18 cellular contexts compared by ENCODE assay signal in the genomic region with DNA sequence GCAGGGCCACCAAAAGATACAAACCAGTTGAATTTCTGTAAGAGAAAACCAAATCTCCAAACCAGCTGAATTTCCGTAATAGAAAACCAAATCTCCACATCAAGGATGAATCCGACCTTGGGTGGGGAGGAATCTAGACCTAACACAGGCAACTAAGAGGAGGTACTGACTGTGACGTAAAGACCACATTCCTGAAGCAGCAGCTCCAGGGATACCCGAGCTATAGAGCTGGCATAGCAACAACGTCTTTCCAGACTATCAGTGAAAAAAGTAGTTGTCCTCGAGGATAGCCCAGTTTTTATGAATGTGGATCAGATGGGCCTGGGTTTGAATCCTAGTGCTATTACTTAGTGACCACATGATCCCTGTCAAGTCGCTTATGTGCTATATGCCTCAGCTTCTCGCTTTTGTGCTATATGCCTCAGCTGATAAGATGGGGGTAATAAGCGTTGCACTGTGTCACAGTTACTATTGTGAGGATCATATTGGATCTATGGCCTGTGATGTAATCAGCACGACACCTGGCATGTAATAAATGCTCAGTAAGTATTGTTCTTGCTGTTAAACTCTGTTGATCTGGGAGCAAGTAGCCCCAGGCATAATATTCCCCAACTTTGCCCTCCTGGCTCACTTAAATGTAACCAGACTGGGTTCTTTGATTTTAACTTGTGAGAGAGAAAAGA.
"Had no signal": no experiment of that assay in that cellular context is flagged by ENCODE, and none has a peak within 500 bp of the region (broad histone marks: within the 10 kb centered on the region; RNA-seq: fewer than 3 reads in every experiment).

No MANE protein-coding gene starts in this region.

- H3K36me3 Mint-ChIP-seq: activated naive CD4-positive, alpha-beta T cell treated with anti-CD3 and anti-CD28 coated beads, Interleukin-2, amount 50 U/mL, for 72 hours; mesothelial cell of epicardium had no signal

- H3K4me3 Mint-ChIP-seq: activated CD4-positive, alpha-beta T cell treated with anti-CD3 and anti-CD28 coated beads, Interleukin-2, amount 10 ng/mL, durations not matched to agents 7 days and 5 days; activated T-cell treated with anti-CD3 and anti-CD28 coated beads, Interleukin-2, amount 50 U/mL, for 72 hours; effector memory CD8-positive, alpha-beta T cell; mesothelial cell of epicardium; nephron had no signal

- H3K27me3 Mint-ChIP-seq: effector memory CD8-positive, alpha-beta T cell had no signal

- H3K9me3 ChIP-seq: adrenal gland, left lung, prostate gland, right atrium auricular region, tibial nerve, vagina had no signal

- DNase-seq: activated CD4-positive, alpha-beta T cell treated with anti-CD3 and anti-CD28 coated beads, Interleukin-2, amount 10 ng/mL, durations not matched to agents 7 days and 5 days; activated gamma-delta T cell treated with Interleukin-2 at 50 U/mL for 16 hours; adrenal gland; dermis blood vessel endothelial cell; effector memory CD8-positive, alpha-beta T cell; stimulated activated CD4-positive, alpha-beta T cell treated with anti-CD3 and anti-CD28 coated beads, Interleukin-12 subunit alpha, Interleukin-12 subunit beta, amount 100 ng/mL, for 4 hours; stimulated activated CD4-positive, alpha-beta T cell treated with anti-CD3 and anti-CD28 coated beads, Interleukin-1b, Interleukin-23, amount 100 ng/mL, for 48 hours; stimulated activated CD8-positive, alpha-beta memory T cell treated with anti-CD3 and anti-CD28 coated beads, Interleukin-4, amount 100 ng/mL, for 48 hours; stimulated activated naive CD4-positive, alpha-beta T cell had no signal

- H3K9me3 Mint-ChIP-seq: activated CD4-positive, alpha-beta T cell treated with anti-CD3 and anti-CD28 coated beads, Interleukin-2, amount 10 ng/mL, durations not matched to agents 7 days and 5 days; activated naive CD4-positive, alpha-beta T cell treated with anti-CD3 and anti-CD28 coated beads, Interleukin-2, amount 50 U/mL, for 72 hours; activated T-cell treated with anti-CD3 and anti-CD28 coated beads, Interleukin-2, amount 50 U/mL, for 72 hours; nephron had no signal

- H3K27ac Mint-ChIP-seq: activated naive CD4-positive, alpha-beta T cell treated with anti-CD3 and anti-CD28 coated beads, Interleukin-2, amount 50 U/mL, for 72 hours; activated T-cell treated with anti-CD3 and anti-CD28 coated beads, Interleukin-2, amount 50 U/mL, for 72 hours; effector memory CD8-positive, alpha-beta T cell; mesothelial cell of epicardium; nephron had no signal

- ATAC-seq: activated naive CD4-positive, alpha-beta T cell treated with anti-CD3 and anti-CD28 coated beads, Interleukin-2, amount 50 U/mL, for 72 hours; effector memory CD8-positive, alpha-beta T cell; left lung had no signal
